In the genomic region with DNA sequence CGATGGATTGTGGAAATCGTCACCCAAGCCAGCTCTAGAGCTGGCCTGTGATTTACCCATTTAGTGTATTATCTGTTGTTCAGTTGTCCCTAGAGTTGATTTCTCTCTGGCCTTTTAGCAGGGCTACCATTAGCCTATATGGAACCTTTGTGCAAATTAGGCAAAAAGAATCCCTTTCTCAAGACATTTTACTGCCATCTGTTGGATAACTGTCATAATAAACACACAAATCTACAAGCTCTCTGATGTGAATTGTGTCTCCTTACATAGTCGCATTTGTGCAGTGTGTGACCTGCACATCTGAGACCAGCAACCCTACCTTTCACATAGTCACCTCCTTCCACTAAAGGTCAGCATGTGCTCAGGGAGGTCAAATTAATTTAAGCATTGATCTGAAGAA, we compare ENCODE assay signal across 10 cellular contexts. TPM values are rescaled to one million over a fixed set of nuclear protein-coding genes. Genes with fewer than 3 reads are reported as not detected.
DNase-seq lines count a peak whose midpoint lies in the region; ATAC-seq and TF ChIP-seq lines count a peak whose summit lies in the region.
"Had no signal": no experiment of that assay in that cellular context is flagged by ENCODE, and none has a peak within 500 bp of the region (broad histone marks: within the 10 kb centered on the region; RNA-seq: fewer than 3 reads in every experiment).

No MANE protein-coding gene starts in this region.

- intact Hi-C loops in activated CD4-positive, alpha-beta memory T cell treated with anti-CD3 and anti-CD28 coated beads for 36 hours (cut with micrococcal nuclease), result no loop called here

- ATAC-seq in stimulated activated effector memory CD8-positive, alpha-beta T cell treated with anti-CD3 and anti-CD28 coated beads, Interleukin-12 subunit alpha, Interleukin-12 subunit beta, amount 100 ng/mL, for 72 hours, result no peak
- no peak for ATAC-seq in HG03280 (IDR thresholded peaks at IDR 0.05; ENCODE audit: unreplicated experiment)

- no peak overlapping the region for H3K4me3 Mint-ChIP-seq in activated CD4-positive, alpha-beta memory T cell treated with anti-CD3 and anti-CD28 coated beads, Interleukin-2, amount 10 ng/mL, durations not matched to agents 7 days and 5 days
- no peak overlapping the region for H3K4me3 Mint-ChIP-seq in activated CD4-positive, alpha-beta memory T cell treated with anti-CD3 and anti-CD28 coated beads for 36 hours
- H3K4me3 Mint-ChIP-seq in stimulated activated effector memory CD8-positive, alpha-beta T cell treated with anti-CD3 and anti-CD28 coated beads, Interleukin-12 subunit alpha, Interleukin-12 subunit beta, amount 100 ng/mL, for 72 hours, result peak overlapping the region; percentile 21

- TF ChIP-seq CTCF in cardiac fibroblast (IDR thresholded peaks at IDR 0.05; ENCODE audit: low read depth, low read length), result no peak

- POLR2A ChIA-PET in activated CD4-positive, alpha-beta memory T cell treated with anti-CD3 and anti-CD28 coated beads, Interleukin-2, amount 10 ng/mL, durations not matched to agents 7 days and 5 days (lab: Charles Lee), result interaction anchor here (1.2 to 1.3 kb wide), 2 partner anchors 294 to 373 kb away, joined by 3 to 5 read pairs; a partner anchor contains a TSS
- POLR2A ChIA-PET in activated CD4-positive, alpha-beta memory T cell treated with anti-CD3 and anti-CD28 coated beads for 36 hours (lab: Charles Lee), result no interaction called here

- no peaks in the 10 kb centered on the region for H3K36me3 Mint-ChIP-seq in activated CD4-positive, alpha-beta memory T cell treated with anti-CD3 and anti-CD28 coated beads, Interleukin-2, amount 10 ng/mL, durations not matched to agents 7 days and 5 days (ENCODE audit: low read depth)
- H3K36me3 Mint-ChIP-seq in activated CD4-positive, alpha-beta memory T cell treated with anti-CD3 and anti-CD28 coated beads for 36 hours, result no peaks in the 10 kb centered on the region
- no peaks in the 10 kb centered on the region for H3K36me3 Mint-ChIP-seq in stimulated activated effector memory CD8-positive, alpha-beta T cell treated with anti-CD3 and anti-CD28 coated beads, Interleukin-12 subunit alpha, Interleukin-12 subunit beta, amount 100 ng/mL, for 72 hours

- H3K27me3 Mint-ChIP-seq in activated CD4-positive, alpha-beta memory T cell treated with anti-CD3 and anti-CD28 coated beads, Interleukin-2, amount 10 ng/mL, durations not matched to agents 7 days and 5 days, result peaks cover 11% of the 10 kb centered on the region
- no peaks in the 10 kb centered on the region for H3K27me3 Mint-ChIP-seq in activated CD4-positive, alpha-beta memory T cell treated with anti-CD3 and anti-CD28 coated beads for 36 hours

- no peak overlapping the region for H3K4me3 ChIP-seq in cardiac fibroblast (replicated peaks in 1 of 2; ENCODE audit: low read depth in 2 of 2, low read length in 2 of 2)

- no peaks in the 10 kb centered on the region for H3K9me3 Mint-ChIP-seq in activated CD4-positive, alpha-beta memory T cell treated with anti-CD3 and anti-CD28 coated beads, Interleukin-2, amount 10 ng/mL, durations not matched to agents 7 days and 5 days
- no peaks in the 10 kb centered on the region for H3K9me3 Mint-ChIP-seq in activated CD4-positive, alpha-beta memory T cell treated with anti-CD3 and anti-CD28 coated beads for 36 hours
- H3K9me3 Mint-ChIP-seq in stimulated activated effector memory CD8-positive, alpha-beta T cell treated with anti-CD3 and anti-CD28 coated beads, Interleukin-12 subunit alpha, Interleukin-12 subunit beta, amount 100 ng/mL, for 72 hours, result no peaks in the 10 kb centered on the region

- peaks cover 33% of the 10 kb centered on the region for H3K4me1 Mint-ChIP-seq in activated CD4-positive, alpha-beta memory T cell treated with anti-CD3 and anti-CD28 coated beads, Interleukin-2, amount 10 ng/mL, durations not matched to agents 7 days and 5 days
- H3K4me1 Mint-ChIP-seq in activated CD4-positive, alpha-beta memory T cell treated with anti-CD3 and anti-CD28 coated beads for 36 hours (ENCODE audit: low read depth), result peaks cover 17% of the 10 kb centered on the region
- peaks cover 20% of the 10 kb centered on the region for H3K4me1 Mint-ChIP-seq in stimulated activated effector memory CD8-positive, alpha-beta T cell treated with anti-CD3 and anti-CD28 coated beads, Interleukin-12 subunit alpha, Interleukin-12 subunit beta, amount 100 ng/mL, for 72 hours

- H3K27ac Mint-ChIP-seq in activated CD4-positive, alpha-beta memory T cell treated with anti-CD3 and anti-CD28 coated beads, Interleukin-2, amount 10 ng/mL, durations not matched to agents 7 days and 5 days, result peak overlapping the region; percentile 51
- no peak overlapping the region for H3K27ac Mint-ChIP-seq in activated CD4-positive, alpha-beta memory T cell treated with anti-CD3 and anti-CD28 coated beads for 36 hours
- H3K27ac Mint-ChIP-seq in stimulated activated effector memory CD8-positive, alpha-beta T cell treated with anti-CD3 and anti-CD28 coated beads, Interleukin-12 subunit alpha, Interleukin-12 subunit beta, amount 100 ng/mL, for 72 hours, result peak overlapping the region; percentile 46

- no peak for DNase-seq in activated CD4-positive, alpha-beta memory T cell treated with anti-CD3 and anti-CD28 coated beads, Interleukin-2, amount 10 ng/mL, durations not matched to agents 7 days and 5 days
- no peak for DNase-seq in activated CD4-positive, alpha-beta memory T cell treated with anti-CD3 and anti-CD28 coated beads for 36 hours
- DNase-seq in NCI-H2227 (lab: John Stamatoyannopoulos, UW; ENCODE audit: unreplicated experiment) (peak; percentile 33), cardiac fibroblast (ENCODE audit: low read depth in 2 of 2) (peak; percentile 22 to 24), LoVo (ENCODE audit: low spot score) (no peak), ureter (ENCODE audit: low spot score) (no peak)
- DNase-seq in stimulated activated effector memory CD8-positive, alpha-beta T cell treated with anti-CD3 and anti-CD28 coated beads, Interleukin-12 subunit alpha, Interleukin-12 subunit beta, amount 100 ng/mL, for 72 hours (ENCODE audit: low spot score in 2 of 2), result peak in 1 of 2 donors; percentile 38

- CTCF ChIA-PET in activated CD4-positive, alpha-beta memory T cell treated with anti-CD3 and anti-CD28 coated beads, Interleukin-2, amount 10 ng/mL, durations not matched to agents 7 days and 5 days (lab: Charles Lee), result interaction anchor here (0.8 to 2.6 kb wide), 8 partner anchors 15 to 474 kb away, joined by 3 to 19 read pairs (median 6); a partner anchor contains a TSS
- CTCF ChIA-PET in activated CD4-positive, alpha-beta memory T cell treated with anti-CD3 and anti-CD28 coated beads for 36 hours (lab: Charles Lee), result interaction anchor here (0.6 to 2.4 kb wide), 4 partner anchors 35 to 474 kb away, joined by 3 to 9 read pairs (median 5); no protein-coding TSS in a partner anchor

RNA-seq across cellular contexts. Expression of a gene that starts 34.0 kb away (rescaled TPM):
- not detected for total RNA-seq in activated CD4-positive, alpha-beta memory T cell treated with anti-CD3 and anti-CD28 coated beads, Interleukin-2, amount 10 ng/mL, durations not matched to agents 7 days and 5 days
- under 1 TPM in 1 of 2 experiments, not detected in 1; 0.05 TPM for total RNA-seq in activated CD4-positive, alpha-beta memory T cell treated with anti-CD3 and anti-CD28 coated beads for 36 hours
- 0.29 TPM for total RNA-seq in ureter
- total RNA-seq: HT1080, pulmonary artery endothelial cell had no signal

Comparison
In these comparisons a context has a peak if more than half of its experiments do, and no peak if none do; other contexts are left out.
1. DNase-seq: peak in NCI-H2227 (single experiment) and cardiac fibroblast (2 of 2); none in activated CD4-positive, alpha-beta memory T cell treated with anti-CD3 and anti-CD28 coated beads, Interleukin-2, amount 10 ng/mL, durations not matched to agents 7 days and 5 days (single experiment), activated CD4-positive, alpha-beta memory T cell treated with anti-CD3 and anti-CD28 coated beads for 36 hours (single experiment), LoVo (single experiment) and ureter (single experiment).